18 cellular contexts compared by ENCODE assay signal in genomic region chr7:1542841-1543747, GRCh38. TPM values are rescaled to one million over a fixed set of nuclear protein-coding genes. Genes with fewer than 3 reads are reported as not detected.
A peak's percentile ranks its signal among the peaks of the same experiment; 100 is the strongest.
DNase-seq lines count a peak whose midpoint lies in the region; ATAC-seq and TF ChIP-seq lines count a peak whose summit lies in the region.
"Had no signal": no experiment of that assay in that cellular context is flagged by ENCODE, and none has a peak within 500 bp of the region (broad histone marks: within the 10 kb centered on the region; RNA-seq: fewer than 3 reads in every experiment).

No MANE protein-coding gene starts in this region.

- H3K9me3 Mint-ChIP-seq in natural killer cell = no peaks in the 10 kb centered on the region
- no peaks in the 10 kb centered on the region for H3K9me3 Mint-ChIP-seq in natural killer cell treated with Interleukin-12 subunit alpha and Interleukin-12 subunit beta and Interleukin-15 and Interleukin-18, amount 100 ng/mL, for 72 hours
- H3K9me3 Mint-ChIP-seq: activated CD4-positive, alpha-beta T cell treated with anti-CD3 and anti-CD28 coated beads, Interleukin-2, amount 10 ng/mL, durations not matched to agents 7 days and 5 days had no signal

- CTCF ChIA-PET in RWPE1 (lab: Yijun Ruan, JAX) = interaction anchor here (0.6 to 1.4 kb wide), 5 partner anchors 10 to 27 kb away, joined by 3 to 4 read pairs (median 3); partner anchors contain the start of gene TMEM184A

- no peak for TF ChIP-seq CTCF in natural killer cell (IDR thresholded peaks at IDR 0.05)
- TF ChIP-seq CTCF in RWPE1 (conservative IDR thresholded peaks at IDR 0.05; ENCODE audit: low read depth) = no peak
- TF ChIP-seq CTCF in right lobe of liver (IDR thresholded peaks at IDR 0.05) = no peak

- peak overlapping the region; percentile 50 to 63 for H3K27ac Mint-ChIP-seq in natural killer cell
- no peak overlapping the region for H3K27ac Mint-ChIP-seq in natural killer cell treated with Interleukin-12 subunit alpha and Interleukin-12 subunit beta and Interleukin-15 and Interleukin-18, amount 100 ng/mL, for 72 hours
- H3K27ac Mint-ChIP-seq: activated CD4-positive, alpha-beta T cell treated with anti-CD3 and anti-CD28 coated beads, Interleukin-2, amount 10 ng/mL, durations not matched to agents 7 days and 5 days had no signal

- H3K27me3 ChIP-seq in right lobe of liver = no peaks in the 10 kb centered on the region
- H3K27me3 ChIP-seq: ascending aorta, stomach, uterus had no signal

- H3K27ac ChIP-seq in RWPE1 (peak overlapping the region; percentile 99), right lobe of liver (no peak overlapping the region)
- H3K27ac ChIP-seq: ascending aorta, uterus had no signal

- peaks cover 0 to 13% (median 9%) of the 10 kb centered on the region in 4 donors for H3K36me3 ChIP-seq in right lobe of liver
- H3K36me3 ChIP-seq: uterus had no signal

- ATAC-seq in natural killer cell (no peak), right lobe of liver (peak in 3 of 4 donors; percentile 10 to 24 (median 11)), GM18505 (IDR thresholded peaks at IDR 0.05; ENCODE audit: unreplicated experiment) (no peak), HG02981 (IDR thresholded peaks at IDR 0.05; ENCODE audit: unreplicated experiment) (no peak)
- no peak for ATAC-seq in natural killer cell treated with Interleukin-12 subunit alpha and Interleukin-12 subunit beta and Interleukin-15 and Interleukin-18, amount 100 ng/mL, for 72 hours

- H3K4me3 ChIP-seq in right lobe of liver = no peak overlapping the region
- H3K4me3 ChIP-seq: ascending aorta, stomach, uterus had no signal

- H3K4me1 Mint-ChIP-seq in natural killer cell = peaks cover 0 to under 1% of the 10 kb centered on the region in 2 donors
- H3K4me1 Mint-ChIP-seq in natural killer cell treated with Interleukin-12 subunit alpha and Interleukin-12 subunit beta and Interleukin-15 and Interleukin-18, amount 100 ng/mL, for 72 hours (ENCODE audit: low read depth in 2 of 2) = no peaks in the 10 kb centered on the region
- H3K4me1 Mint-ChIP-seq: activated CD4-positive, alpha-beta T cell treated with anti-CD3 and anti-CD28 coated beads, Interleukin-2, amount 10 ng/mL, durations not matched to agents 7 days and 5 days had no signal

- H3K27me3 Mint-ChIP-seq in natural killer cell (ENCODE audit: low read depth in 2 of 2) = no peaks in the 10 kb centered on the region
- no peaks in the 10 kb centered on the region for H3K27me3 Mint-ChIP-seq in natural killer cell treated with Interleukin-12 subunit alpha and Interleukin-12 subunit beta and Interleukin-15 and Interleukin-18, amount 100 ng/mL, for 72 hours
- H3K27me3 Mint-ChIP-seq: activated CD4-positive, alpha-beta T cell treated with anti-CD3 and anti-CD28 coated beads, Interleukin-2, amount 10 ng/mL, durations not matched to agents 7 days and 5 days had no signal

- DNase-seq in natural killer cell = no peak
- DNase-seq in natural killer cell treated with Interleukin-12 subunit alpha and Interleukin-12 subunit beta and Interleukin-15 and Interleukin-18, amount 100 ng/mL, for 72 hours (ENCODE audit: low spot score) = no peak
- DNase-seq in RWPE1 (ENCODE audit: low spot score) = no peak
- DNase-seq in right lobe of liver = peak in 2 of 3 donors; percentile 47 to 52
- no peak for DNase-seq in kidney tubule cell (ENCODE audit: low spot score)
- DNase-seq in NCI-H2196 (lab: John Stamatoyannopoulos, UW; ENCODE audit: unreplicated experiment) = no peak
- DNase-seq: activated CD4-positive, alpha-beta T cell treated with anti-CD3 and anti-CD28 coated beads, Interleukin-2, amount 10 ng/mL, durations not matched to agents 7 days and 5 days; activated naive CD4-positive, alpha-beta T cell treated with Interleukin-2 at 50 U/mL for 16 hours; COR-L47; NCI-H1105; NCI-H526; stimulated activated CD4-positive, alpha-beta T cell treated with anti-CD3 and anti-CD28 coated beads, Interleukin-2, amount 100 ng/mL, for 24 hours; stomach; SW 1271; uterus had no signal

- TF ChIP-seq POLR2A in right lobe of liver (IDR thresholded peaks at IDR 0.05) = no peak
- no peak for TF ChIP-seq POLR2A in GM18505 (IDR thresholded peaks at IDR 0.05; ENCODE audit: borderline replicate concordance, extremely low read depth, insufficient read depth, insufficient read length)

- 74% methylated on average over 25 of the region's 38 CpGs for WGBS in right lobe of liver (ENCODE audit: insufficient coverage, low coverage, low lambda C conversion rate, missing lambda C conversion rate)

- H3K4me3 Mint-ChIP-seq in natural killer cell = no peak overlapping the region
- H3K4me3 Mint-ChIP-seq in natural killer cell treated with Interleukin-12 subunit alpha and Interleukin-12 subunit beta and Interleukin-15 and Interleukin-18, amount 100 ng/mL, for 72 hours = no peak overlapping the region
- H3K4me3 Mint-ChIP-seq: activated CD4-positive, alpha-beta T cell treated with anti-CD3 and anti-CD28 coated beads, Interleukin-2, amount 10 ng/mL, durations not matched to agents 7 days and 5 days had no signal

- POLR2A ChIA-PET in RWPE1 (lab: Yijun Ruan, JAX; ENCODE audit: low non-redundant PET) = no interaction called here

- intact Hi-C loops in natural killer cell (cut with micrococcal nuclease) = no loop called here
- intact Hi-C loops in right lobe of liver (cut with DNase I) = no loop called here

- H3K36me3 Mint-ChIP-seq in natural killer cell = no peaks in the 10 kb centered on the region
- H3K36me3 Mint-ChIP-seq in natural killer cell treated with Interleukin-12 subunit alpha and Interleukin-12 subunit beta and Interleukin-15 and Interleukin-18, amount 100 ng/mL, for 72 hours = no peaks in the 10 kb centered on the region

- H3K4me1 ChIP-seq in right lobe of liver = no peaks in the 10 kb centered on the region

- no peaks in the 10 kb centered on the region for H3K9me3 ChIP-seq in right lobe of liver
- H3K9me3 ChIP-seq: ascending aorta, stomach, uterus had no signal

RNA-seq across cellular contexts. Expression of gene MAFK, which starts 12.6 kb away (rescaled TPM):
- total RNA-seq in natural killer cell (10 to 100 TPM; 57.9 to 71.3 (median 62.8) TPM), right lobe of liver (10 to 100 TPM in 4 of 6 experiments, 1 to 10 TPM in 2; 6.9 to 29.7 (median 13.1) TPM)
- 10 to 100 TPM; 43.1 to 60.9 TPM for total RNA-seq in natural killer cell treated with Interleukin-12 subunit alpha and Interleukin-12 subunit beta and Interleukin-15 and Interleukin-18, amount 100 ng/mL, for 72 hours

RNA-seq across cellular contexts. Expression of gene TMEM184A, which starts 12.9 kb away (rescaled TPM):
- under 1 TPM in 1 of 3 donors, not detected in 2; 0.14 TPM for total RNA-seq in natural killer cell
- not detected for total RNA-seq in natural killer cell treated with Interleukin-12 subunit alpha and Interleukin-12 subunit beta and Interleukin-15 and Interleukin-18, amount 100 ng/mL, for 72 hours
- total RNA-seq in right lobe of liver = 10 to 100 TPM; 15.1 to 32.8 (median 26.7) TPM
- total RNA-seq: activated CD4-positive, alpha-beta T cell treated with anti-CD3 and anti-CD28 coated beads, Interleukin-2, amount 10 ng/mL, durations not matched to agents 7 days and 5 days; ascending aorta had no signal

RNA-seq across cellular contexts. Expression of gene PSMG3, which starts 26.7 kb away (rescaled TPM):
- total RNA-seq in natural killer cell (10 to 100 TPM; 19.0 to 21.4 (median 20.5) TPM), right lobe of liver (10 to 100 TPM in 2 of 6 experiments, 1 to 10 TPM in 4; 7.6 to 28.1 (median 9.2) TPM)
- total RNA-seq in natural killer cell treated with Interleukin-12 subunit alpha and Interleukin-12 subunit beta and Interleukin-15 and Interleukin-18, amount 100 ng/mL, for 72 hours = 10 to 100 TPM; 23.2 to 69.1 TPM

RNA-seq across cellular contexts. Expression of gene INTS1, which starts 38.9 kb away (rescaled TPM):
- total RNA-seq in natural killer cell (100 to 1,000 TPM in 2 of 3 donors, 10 to 100 TPM in 1; 92.7 to 115 (median 111) TPM), right lobe of liver (10 to 100 TPM; 30.1 to 49.6 (median 41.2) TPM)
- total RNA-seq in natural killer cell treated with Interleukin-12 subunit alpha and Interleukin-12 subunit beta and Interleukin-15 and Interleukin-18, amount 100 ng/mL, for 72 hours = 100 to 1,000 TPM in 1 of 2 donors, 10 to 100 TPM in 1; 79.0 to 153 TPM

Comparison
In these comparisons a context has a peak if more than half of its experiments do, and no peak if none do; other contexts are left out.
1. H3K27ac Mint-ChIP-seq: peak in natural killer cell (2 of 2); none in natural killer cell treated with Interleukin-12 subunit alpha and Interleukin-12 subunit beta and Interleukin-15 and Interleukin-18, amount 100 ng/mL, for 72 hours (0 of 2).
2. ATAC-seq: peak in right lobe of liver (3 of 4); none in natural killer cell (0 of 3), natural killer cell treated with Interleukin-12 subunit alpha and Interleukin-12 subunit beta and Interleukin-15 and Interleukin-18, amount 100 ng/mL, for 72 hours (0 of 2), GM18505 (single experiment) and HG02981 (single experiment).
3. DNase-seq: peak in right lobe of liver (2 of 3); none in natural killer cell (single experiment), natural killer cell treated with Interleukin-12 subunit alpha and Interleukin-12 subunit beta and Interleukin-15 and Interleukin-18, amount 100 ng/mL, for 72 hours (single experiment), RWPE1 (single experiment), kidney tubule cell (single experiment) and NCI-H2196 (single experiment).
4. RNA of gene TMEM184A, which starts 12.9 kb away (total RNA-seq): 15.1 to 32.8 TPM in right lobe of liver; 0.14 TPM in natural killer cell and not detected in natural killer cell treated with Interleukin-12 subunit alpha and Interleukin-12 subunit beta and Interleukin-15 and Interleukin-18, amount 100 ng/mL, for 72 hours; every median in the first group is over 10 times any median in the second.